Comparison of ENCODE assay signal across 34 cellular contexts in the genomic region with DNA sequence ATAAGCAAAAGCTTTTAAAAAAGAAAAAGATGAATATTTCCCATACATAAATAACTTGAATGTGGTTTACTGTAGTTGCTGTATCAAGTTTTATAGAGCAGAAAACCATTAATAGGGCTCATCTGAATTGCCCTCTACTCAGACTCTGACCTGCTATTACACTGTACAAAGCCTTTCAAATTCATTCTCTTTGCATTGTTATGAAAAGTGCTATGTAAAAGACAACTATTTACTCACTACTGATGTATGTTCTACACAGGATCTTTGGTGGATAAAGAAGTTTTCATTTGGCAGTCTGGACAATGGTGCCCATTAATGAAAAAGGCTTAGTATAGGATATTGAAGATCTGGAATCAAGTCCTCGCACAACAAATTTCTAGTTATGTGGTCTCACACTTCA.
"Had no signal": no experiment of that assay in that cellular context is flagged by ENCODE, and none has a peak within 500 bp of the region (broad histone marks: within the 10 kb centered on the region; RNA-seq: fewer than 3 reads in every experiment).

No MANE protein-coding gene starts in this region.

- H3K27me3 ChIP-seq: MG63 had no signal

- H3K36me3 ChIP-seq: MG63 had no signal

- H3K4me3 ChIP-seq: MG63 had no signal

- H3K27ac ChIP-seq: KMS-11 had no signal

- DNase-seq: Karpas-422, Kasumi-1, MG63, MM.1S, MV-4-11, NCI-H1048, NCI-H1092, NCI-H1092 treated with DMSO at 0.1 percent for 48 hours, NCI-H1105, NCI-H1105 treated with DMSO at 0.1 percent for 48 hours, NCI-H1417, NCI-H1417 treated with DMSO at 0.1 percent for 48 hours, NCI-H1436, NCI-H1436 treated with DMSO at 0.1 percent for 48 hours, NCI-H146, NCI-H1694, NCI-H1694 treated with DMSO at 0.1 percent for 48 hours, NCI-H187, NCI-H187 treated with DMSO at 0.1 percent for 48 hours, NCI-H1930, NCI-H2029, NCI-H2029 treated with DMSO at 0.1 percent for 48 hours, NCI-H2081, NCI-H2081 treated with DMSO at 0.1 percent for 48 hours, NCI-H2107, NCI-H2171, NCI-H2171 treated with DMSO at 0.1 percent for 48 hours, NCI-H2227 treated with DMSO at 0.1 percent for 48 hours, NCI-H226, NCI-H345, NCI-H446, NCI-H446 treated with DMSO at 0.1 percent for 48 hours, NCI-H510A had no signal

- H3K9me3 ChIP-seq: MG63 had no signal
